ENCODE assay signal across 17 cellular contexts in the genomic region with DNA sequence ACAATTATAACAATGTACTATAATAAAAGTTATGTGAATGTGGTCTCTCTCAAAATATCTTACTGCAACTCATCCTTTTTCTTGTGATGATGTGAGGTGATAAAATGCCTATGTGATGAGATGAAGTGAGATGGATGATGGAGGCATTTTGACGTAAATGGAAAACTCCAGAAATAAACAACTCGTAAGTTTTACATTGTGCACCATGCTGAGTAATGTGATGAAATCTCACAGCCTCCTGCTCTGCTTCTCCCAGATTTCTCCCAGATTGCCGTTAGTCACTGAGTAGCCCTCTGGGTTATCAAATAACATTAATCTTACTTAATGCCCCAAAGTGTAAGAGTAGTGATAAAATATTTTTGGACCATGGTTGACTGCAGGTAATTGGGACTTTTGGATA.
"Had no signal": no experiment of that assay in that cellular context is flagged by ENCODE, and none has a peak within 500 bp of the region (broad histone marks: within the 10 kb centered on the region; RNA-seq: fewer than 3 reads in every experiment).

No MANE protein-coding gene starts in this region.

- H3K4me3 ChIP-seq: cardiac muscle cell, right atrium auricular region, skin epidermis, transverse colon had no signal

- H3K9me3 ChIP-seq: right atrium auricular region, transverse colon had no signal

- H3K27ac Mint-ChIP-seq: activated naive CD8-positive, alpha-beta T cell treated with anti-CD3 and anti-CD28 coated beads, Interleukin-2, amount 50 U/mL, for 24 hours; natural killer cell treated with Interleukin-12 subunit alpha and Interleukin-12 subunit beta and Interleukin-15 and Interleukin-18, amount 100 ng/mL, for 72 hours; progenitor cell of endocrine pancreas had no signal

- H3K27me3 Mint-ChIP-seq: activated naive CD8-positive, alpha-beta T cell treated with anti-CD3 and anti-CD28 coated beads, Interleukin-2, amount 50 U/mL, for 24 hours; natural killer cell treated with Interleukin-12 subunit alpha and Interleukin-12 subunit beta and Interleukin-15 and Interleukin-18, amount 100 ng/mL, for 72 hours; progenitor cell of endocrine pancreas had no signal

- DNase-seq: activated CD4-positive, alpha-beta T cell treated with anti-CD3 and anti-CD28 coated beads, Interleukin-2, amount 50 U/mL, for 4 hours; activated CD4-positive, CD25-positive, alpha-beta regulatory T cell; activated naive CD4-positive, alpha-beta T cell; activated naive CD8-positive, alpha-beta T cell treated with anti-CD3 and anti-CD28 coated beads, Interleukin-2, amount 50 U/mL, for 24 hours; activated T-cell treated with anti-CD3 and anti-CD28 coated beads for 4 hours; erythroblast; foreskin melanocyte; nucleus accumbens; stimulated activated CD4-positive, alpha-beta T cell treated with anti-CD3 and anti-CD28 coated beads, Interleukin-4, amount 100 ng/mL, for 24 hours; stimulated activated naive CD4-positive, alpha-beta T cell; substantia nigra; transverse colon had no signal

- H3K36me3 ChIP-seq: cardiac muscle cell, right atrium auricular region, transverse colon had no signal

- H3K4me3 Mint-ChIP-seq: activated naive CD8-positive, alpha-beta T cell treated with anti-CD3 and anti-CD28 coated beads, Interleukin-2, amount 50 U/mL, for 24 hours; natural killer cell treated with Interleukin-12 subunit alpha and Interleukin-12 subunit beta and Interleukin-15 and Interleukin-18, amount 100 ng/mL, for 72 hours had no signal

- ATAC-seq: activated naive CD8-positive, alpha-beta T cell treated with anti-CD3 and anti-CD28 coated beads, Interleukin-2, amount 50 U/mL, for 24 hours; natural killer cell treated with Interleukin-12 subunit alpha and Interleukin-12 subunit beta and Interleukin-15 and Interleukin-18, amount 100 ng/mL, for 72 hours had no signal

- H3K27me3 ChIP-seq: cardiac muscle cell, right atrium auricular region, transverse colon had no signal

- H3K27ac ChIP-seq: cardiac muscle cell, right atrium auricular region, skin epidermis, transverse colon had no signal

- H3K4me1 Mint-ChIP-seq: activated naive CD8-positive, alpha-beta T cell treated with anti-CD3 and anti-CD28 coated beads, Interleukin-2, amount 50 U/mL, for 24 hours had no signal

- H3K4me1 ChIP-seq: right atrium auricular region, transverse colon had no signal
